Comparison of ENCODE assay signal across 15 cellular contexts in the genomic region with DNA sequence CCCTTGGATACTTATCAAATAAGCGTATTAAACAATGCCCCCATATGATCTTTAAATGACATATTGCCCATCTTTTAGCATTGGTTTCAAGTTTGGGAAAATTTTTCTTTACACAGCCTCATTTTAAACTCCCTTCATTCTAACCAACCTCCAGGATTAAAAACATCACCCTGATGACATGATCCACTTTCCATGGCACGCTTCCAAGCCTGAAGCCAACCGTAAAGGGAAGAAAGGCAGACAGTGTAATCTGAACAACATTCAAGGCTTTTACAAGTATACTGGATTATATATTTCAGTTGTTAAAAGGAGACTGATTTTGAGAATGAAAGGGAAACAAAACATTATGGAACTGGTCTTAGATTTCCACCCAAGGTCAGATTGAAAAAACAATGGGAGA.
"Had no signal": no experiment of that assay in that cellular context is flagged by ENCODE, and none has a peak within 500 bp of the region (broad histone marks: within the 10 kb centered on the region; RNA-seq: fewer than 3 reads in every experiment).

No MANE protein-coding gene starts in this region.

- DNase-seq: activated CD4-positive, alpha-beta T cell treated with anti-CD3 and anti-CD28 coated beads, Interleukin-2, amount 50 U/mL, for 1 hour; activated CD8-positive, alpha-beta memory T cell treated with anti-CD3 and anti-CD28 coated beads for 24 hours; activated gamma-delta T cell treated with Interleukin-2 at 50 U/mL for 16 hours; amygdala; central memory CD4-positive, alpha-beta T cell; effector CD4-positive, alpha-beta T cell; left lung; naive B cell; ovary; sigmoid colon; spleen; stimulated activated CD4-positive, alpha-beta T cell treated with anti-CD3 and anti-CD28 coated beads, Interleukin-1b, Interleukin-23, amount 100 ng/mL, for 48 hours; stomach; testis; upper lobe of right lung had no signal
